In the genomic region with DNA sequence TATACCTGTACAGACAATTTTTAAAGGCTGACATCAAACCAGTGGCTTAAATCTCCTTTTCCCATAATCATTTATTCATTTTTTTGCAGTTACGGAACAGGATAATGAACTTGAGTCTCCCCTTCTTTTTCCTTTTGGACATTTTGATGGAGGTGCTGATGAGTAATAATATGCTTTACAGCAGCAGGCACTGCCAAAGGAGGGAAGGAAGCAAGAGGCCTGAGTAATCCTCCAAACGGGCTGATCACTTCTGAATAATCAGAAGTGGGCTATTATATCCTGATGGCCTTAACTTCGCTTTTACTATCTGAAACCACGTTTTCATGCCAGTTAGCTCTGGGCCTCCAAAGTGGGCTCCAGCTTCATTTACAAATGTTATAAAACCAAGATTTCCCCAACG, we compare ENCODE assay signal across 13 cellular contexts.
DNase-seq lines count a peak whose midpoint lies in the region; ATAC-seq and TF ChIP-seq lines count a peak whose summit lies in the region.
"Had no signal": no experiment of that assay in that cellular context is flagged by ENCODE, and none has a peak within 500 bp of the region (broad histone marks: within the 10 kb centered on the region; RNA-seq: fewer than 3 reads in every experiment).

No MANE protein-coding gene starts in this region.

- H3K27ac ChIP-seq in hepatocyte (peak overlapping the region; percentile 18), thoracic aorta (peak overlapping the region; percentile 70 to 91)
- H3K27ac ChIP-seq: spleen had no signal

- no peak for DNase-seq in activated CD4-positive, alpha-beta memory T cell treated with anti-CD3 and anti-CD28 coated beads for 36 hours
- DNase-seq in activated CD4-positive, alpha-beta memory T cell treated with anti-CD3 and anti-CD28 coated beads, Interleukin-2, amount 10 ng/mL, durations not matched to agents 7 days and 5 days = no peak
- peak; percentile 35 for DNase-seq in amniotic epithelial cell (ENCODE audit: low read depth)
- DNase-seq in hepatocyte (ENCODE audit: low spot score) = no peak
- no peak for DNase-seq in thoracic aorta (ENCODE audit: low spot score)
- DNase-seq in kidney glomerular epithelial cell (lab: John Stamatoyannopoulos, UW) = no peak
- no peak for DNase-seq in OCI-M1 (lab: John Stamatoyannopoulos, UW)
- no peak for DNase-seq in NCI-H2171 (lab: John Stamatoyannopoulos, UW)
- DNase-seq: ACHN, kidney, MM.1S, spleen had no signal

- TF ChIP-seq CTCF in hepatocyte (IDR thresholded peaks at IDR 0.05; ENCODE audit: poor library complexity) = no peak
- no peak for TF ChIP-seq CTCF in thoracic aorta (IDR thresholded peaks at IDR 0.05)

- no peaks in the 10 kb centered on the region for H3K27me3 Mint-ChIP-seq in activated CD4-positive, alpha-beta memory T cell treated with anti-CD3 and anti-CD28 coated beads for 36 hours
- H3K27me3 Mint-ChIP-seq in activated CD4-positive, alpha-beta memory T cell treated with anti-CD3 and anti-CD28 coated beads, Interleukin-2, amount 10 ng/mL, durations not matched to agents 7 days and 5 days = no peaks in the 10 kb centered on the region
- H3K27me3 Mint-ChIP-seq: central memory CD8-positive, alpha-beta T cell had no signal

- H3K9me2 ChIP-seq in hepatocyte (replicated peaks; ENCODE audit: insufficient read depth) = no peaks in the 10 kb centered on the region

- no peak overlapping the region for H3K4me2 ChIP-seq in hepatocyte

- peaks cover 98% of the 10 kb centered on the region for H3K4me1 Mint-ChIP-seq in activated CD4-positive, alpha-beta memory T cell treated with anti-CD3 and anti-CD28 coated beads for 36 hours (ENCODE audit: low read depth)
- peaks cover 91% of the 10 kb centered on the region for H3K4me1 Mint-ChIP-seq in activated CD4-positive, alpha-beta memory T cell treated with anti-CD3 and anti-CD28 coated beads, Interleukin-2, amount 10 ng/mL, durations not matched to agents 7 days and 5 days

- H3K4me3 ChIP-seq in hepatocyte (no peak overlapping the region), thoracic aorta (peak overlapping the region; percentile 58)
- H3K4me3 ChIP-seq: spleen had no signal

- peak overlapping the region; percentile 91 for H3K27ac Mint-ChIP-seq in activated CD4-positive, alpha-beta memory T cell treated with anti-CD3 and anti-CD28 coated beads for 36 hours
- H3K27ac Mint-ChIP-seq in activated CD4-positive, alpha-beta memory T cell treated with anti-CD3 and anti-CD28 coated beads, Interleukin-2, amount 10 ng/mL, durations not matched to agents 7 days and 5 days = no peak overlapping the region

- H3K36me3 Mint-ChIP-seq in activated CD4-positive, alpha-beta memory T cell treated with anti-CD3 and anti-CD28 coated beads for 36 hours = peaks cover 44% of the 10 kb centered on the region
- peaks cover 50% of the 10 kb centered on the region for H3K36me3 Mint-ChIP-seq in activated CD4-positive, alpha-beta memory T cell treated with anti-CD3 and anti-CD28 coated beads, Interleukin-2, amount 10 ng/mL, durations not matched to agents 7 days and 5 days (ENCODE audit: low read depth)

- H4K20me1 ChIP-seq in hepatocyte (ENCODE audit: insufficient read depth, poor library complexity, severe bottlenecking) = peaks cover 25% of the 10 kb centered on the region

- H3K4me1 ChIP-seq in hepatocyte (ENCODE audit: insufficient read depth) (peaks cover 28% of the 10 kb centered on the region), thoracic aorta (ENCODE audit: control insufficient read depth in 1 of 2, low read depth in 2 of 2) (peaks cover 51 to 97% of the 10 kb centered on the region in 2 donors)

- H3K27me3 ChIP-seq in hepatocyte (no peaks in the 10 kb centered on the region), thoracic aorta (replicated peaks; ENCODE audit: insufficient read depth) (no peaks in the 10 kb centered on the region)
- H3K27me3 ChIP-seq: spleen had no signal

- H2AFZ ChIP-seq in hepatocyte = no peak overlapping the region

- peak overlapping the region; percentile 9 for H3K4me3 Mint-ChIP-seq in activated CD4-positive, alpha-beta memory T cell treated with anti-CD3 and anti-CD28 coated beads for 36 hours
- no peak overlapping the region for H3K4me3 Mint-ChIP-seq in activated CD4-positive, alpha-beta memory T cell treated with anti-CD3 and anti-CD28 coated beads, Interleukin-2, amount 10 ng/mL, durations not matched to agents 7 days and 5 days
- H3K4me3 Mint-ChIP-seq: central memory CD8-positive, alpha-beta T cell had no signal

- intact Hi-C loops in activated CD4-positive, alpha-beta memory T cell treated with anti-CD3 and anti-CD28 coated beads for 36 hours (cut with micrococcal nuclease) = no loop called here

- ATAC-seq in thoracic aorta (ENCODE audit: insufficient number of reproducible peaks, low FRiP score, low read depth) = no peak

- H3K9me3 ChIP-seq in hepatocyte (ENCODE audit: low read depth) = no peaks in the 10 kb centered on the region
- H3K9me3 ChIP-seq in thoracic aorta = no peaks in the 10 kb centered on the region
- H3K9me3 ChIP-seq: spleen had no signal

- POLR2A ChIA-PET in activated CD4-positive, alpha-beta memory T cell treated with anti-CD3 and anti-CD28 coated beads for 36 hours (lab: Charles Lee) = interaction anchor here (0.9 to 2.7 kb wide), 7 partner anchors 9 to 333 kb away, joined by 3 to 11 read pairs (median 9); no protein-coding TSS in a partner anchor
- POLR2A ChIA-PET in activated CD4-positive, alpha-beta memory T cell treated with anti-CD3 and anti-CD28 coated beads, Interleukin-2, amount 10 ng/mL, durations not matched to agents 7 days and 5 days (lab: Charles Lee) = interaction anchor here (0.8 to 1.2 kb wide), 2 partner anchors 9 to 73 kb away, joined by 4 read pairs; no protein-coding TSS in a partner anchor

- H3K36me3 ChIP-seq in hepatocyte (replicated peaks; ENCODE audit: insufficient read depth, low read depth) = peaks cover 2% of the 10 kb centered on the region
- no peaks in the 10 kb centered on the region for H3K36me3 ChIP-seq in thoracic aorta

- CTCF ChIA-PET in activated CD4-positive, alpha-beta memory T cell treated with anti-CD3 and anti-CD28 coated beads for 36 hours (lab: Charles Lee) = interaction anchor here (1.1 to 1.5 kb wide), 2 partner anchors 13 to 49 kb away, joined by 4 to 5 read pairs; no protein-coding TSS in a partner anchor
- CTCF ChIA-PET in activated CD4-positive, alpha-beta memory T cell treated with anti-CD3 and anti-CD28 coated beads, Interleukin-2, amount 10 ng/mL, durations not matched to agents 7 days and 5 days (lab: Charles Lee) = interaction anchor here (1.3 to 1.5 kb wide), 2 partner anchors 13 to 34 kb away, joined by 3 to 7 read pairs; no protein-coding TSS in a partner anchor

- H3K9me3 Mint-ChIP-seq in activated CD4-positive, alpha-beta memory T cell treated with anti-CD3 and anti-CD28 coated beads for 36 hours = no peaks in the 10 kb centered on the region
- no peaks in the 10 kb centered on the region for H3K9me3 Mint-ChIP-seq in activated CD4-positive, alpha-beta memory T cell treated with anti-CD3 and anti-CD28 coated beads, Interleukin-2, amount 10 ng/mL, durations not matched to agents 7 days and 5 days
- H3K9me3 Mint-ChIP-seq: central memory CD8-positive, alpha-beta T cell had no signal

- H3K79me2 ChIP-seq in hepatocyte = peaks cover 91% of the 10 kb centered on the region

- WGBS in hepatocyte (ENCODE audit: low lambda C conversion rate, missing lambda C conversion rate) = 75% methylated on average over 5 of the region's 5 CpGs
